ENCODE assay signal across 20 cellular contexts in the genomic region with DNA sequence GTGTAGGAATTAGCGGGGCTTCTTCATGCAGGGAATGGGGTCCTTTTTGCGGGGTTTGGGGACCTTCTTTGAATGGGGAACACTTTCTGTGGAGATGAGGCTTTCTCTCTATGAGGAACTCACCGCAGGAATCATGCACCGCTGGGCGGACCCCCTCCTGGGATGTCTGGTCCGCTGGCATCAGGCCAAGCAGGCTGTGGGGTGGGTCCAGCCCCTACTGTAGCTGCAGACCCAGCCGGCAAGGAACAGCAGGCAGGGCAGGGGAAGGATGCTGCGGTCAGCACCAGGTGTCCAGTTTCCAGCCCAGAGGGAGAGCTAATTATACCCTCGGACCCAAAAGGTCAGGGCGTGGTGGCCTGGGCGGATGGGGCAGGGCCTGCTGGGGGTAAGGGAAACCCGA. TPM values are rescaled to one million over a fixed set of nuclear protein-coding genes. Genes with fewer than 3 reads are reported as not detected.
A peak's percentile ranks its signal among the peaks of the same experiment; 100 is the strongest.
DNase-seq lines count a peak whose midpoint lies in the region; ATAC-seq and TF ChIP-seq lines count a peak whose summit lies in the region.
"Had no signal": no experiment of that assay in that cellular context is flagged by ENCODE, and none has a peak within 500 bp of the region (broad histone marks: within the 10 kb centered on the region; RNA-seq: fewer than 3 reads in every experiment).

No MANE protein-coding gene starts in this region.

- H3K27me3 ChIP-seq in PC-9 (ENCODE audit: insufficient read depth, low read depth), result peaks cover 84% of the 10 kb centered on the region

- H3K27me3 Mint-ChIP-seq in natural killer cell (ENCODE audit: low read depth in 2 of 2) (peaks cover 13 to 20% of the 10 kb centered on the region in 2 donors), type B pancreatic cell (peaks cover 52% of the 10 kb centered on the region)
- peaks cover 16 to 30% of the 10 kb centered on the region in 2 donors for H3K27me3 Mint-ChIP-seq in natural killer cell treated with Interleukin-12 subunit alpha and Interleukin-12 subunit beta and Interleukin-15 and Interleukin-18, amount 100 ng/mL, for 72 hours

- POLR2A ChIA-PET in PC-9 (lab: Charles Lee; ENCODE audit: unreplicated experiment), result interaction anchor here (0.6 kb wide), 1 partner anchor 32 kb away, joined by 3 read pairs; no protein-coding TSS in a partner anchor

- no peaks in the 10 kb centered on the region for H3K9me3 Mint-ChIP-seq in natural killer cell
- no peaks in the 10 kb centered on the region for H3K9me3 Mint-ChIP-seq in natural killer cell treated with Interleukin-12 subunit alpha and Interleukin-12 subunit beta and Interleukin-15 and Interleukin-18, amount 100 ng/mL, for 72 hours
- no peaks in the 10 kb centered on the region for H3K9me3 Mint-ChIP-seq in type B pancreatic cell
- H3K9me3 Mint-ChIP-seq: T-helper 2 cell treated with Interferon-gamma antibody and Interleukin-4, amounts not matched to agents 5 μg/mL and 100 μg/mL, for 36 hours had no signal

- no TSS peak for BruUV-seq in PC-9 (replicated peaks; lab: Mats Ljungman, UMichigan)

- H3K4me3 Mint-ChIP-seq in natural killer cell (peak overlapping the region; percentile 47), type B pancreatic cell (peak overlapping the region; percentile 73)
- no peak overlapping the region for H3K4me3 Mint-ChIP-seq in natural killer cell treated with Interleukin-12 subunit alpha and Interleukin-12 subunit beta and Interleukin-15 and Interleukin-18, amount 100 ng/mL, for 72 hours
- H3K4me3 Mint-ChIP-seq: activated naive CD8-positive, alpha-beta T cell; T-helper 2 cell treated with Interferon-gamma antibody and Interleukin-4, amounts not matched to agents 5 μg/mL and 100 μg/mL, for 36 hours had no signal

- H3K9me2 ChIP-seq in PC-9 (ENCODE audit: insufficient read depth), result no peaks in the 10 kb centered on the region

- H3K79me2 ChIP-seq in PC-9 (ENCODE audit: low read depth), result no peaks in the 10 kb centered on the region

- H3K36me3 ChIP-seq in PC-9 (ENCODE audit: low read depth), result no peaks in the 10 kb centered on the region
- H3K36me3 ChIP-seq: left lung, sigmoid colon had no signal

- H3K27ac Mint-ChIP-seq in natural killer cell (no peak overlapping the region), type B pancreatic cell (peak overlapping the region; percentile 62)
- no peak overlapping the region for H3K27ac Mint-ChIP-seq in natural killer cell treated with Interleukin-12 subunit alpha and Interleukin-12 subunit beta and Interleukin-15 and Interleukin-18, amount 100 ng/mL, for 72 hours
- H3K27ac Mint-ChIP-seq: activated naive CD8-positive, alpha-beta T cell; T-helper 2 cell treated with Interferon-gamma antibody and Interleukin-4, amounts not matched to agents 5 μg/mL and 100 μg/mL, for 36 hours had no signal

- CTCF ChIA-PET in PC-9 (lab: Charles Lee), result no interaction called here

- no peaks in the 10 kb centered on the region for H4K20me1 ChIP-seq in PC-9 (ENCODE audit: insufficient read depth)

- H3K36me3 Mint-ChIP-seq in natural killer cell (no peaks in the 10 kb centered on the region), type B pancreatic cell (no peaks in the 10 kb centered on the region)
- no peaks in the 10 kb centered on the region for H3K36me3 Mint-ChIP-seq in natural killer cell treated with Interleukin-12 subunit alpha and Interleukin-12 subunit beta and Interleukin-15 and Interleukin-18, amount 100 ng/mL, for 72 hours
- H3K36me3 Mint-ChIP-seq: activated naive CD8-positive, alpha-beta T cell had no signal

- ATAC-seq in natural killer cell, result no peak
- ATAC-seq in natural killer cell treated with Interleukin-12 subunit alpha and Interleukin-12 subunit beta and Interleukin-15 and Interleukin-18, amount 100 ng/mL, for 72 hours, result no peak
- no peak for ATAC-seq in HG03460 (IDR thresholded peaks at IDR 0.05; ENCODE audit: unreplicated experiment)
- ATAC-seq in GM21423 (IDR thresholded peaks at IDR 0.05; ENCODE audit: unreplicated experiment), result no peak
- ATAC-seq in GM21825 (IDR thresholded peaks at IDR 0.05; ENCODE audit: unreplicated experiment), result no peak
- ATAC-seq: left lung, Right ventricle myocardium inferior had no signal

- H3F3A ChIP-seq in PC-9 (ENCODE audit: insufficient read depth, low read depth), result peaks cover 4% of the 10 kb centered on the region; the same call in 1 of the 2 replicates

- peak overlapping the region; percentile 25; the same call in 1 of the 2 replicates for H3K4me2 ChIP-seq in PC-9

- DNase-seq in natural killer cell (no peak), PC-9 (peak in 1 of 2 experiments; percentile 12), left kidney (ENCODE audit: low read depth, low spot score) (peak; percentile 79), type B pancreatic cell (ENCODE audit: extremely low spot score, unreplicated experiment) (no peak)
- no peak for DNase-seq in natural killer cell treated with Interleukin-12 subunit alpha and Interleukin-12 subunit beta and Interleukin-15 and Interleukin-18, amount 100 ng/mL, for 72 hours (ENCODE audit: low spot score)
- DNase-seq: activated CD4-positive, alpha-beta T cell treated with anti-CD3 and anti-CD28 coated beads for 48 hours; effector CD8-positive, alpha-beta T cell; NCI-H1092; sigmoid colon; stimulated activated CD4-positive, alpha-beta T cell treated with anti-CD3 and anti-CD28 coated beads, Interleukin-4, amount 100 ng/mL, for 4 hours; trophoblast cell had no signal

- no peak overlapping the region for H2AFZ ChIP-seq in PC-9

- TF ChIP-seq CTCF in natural killer cell (IDR thresholded peaks at IDR 0.05) (no peak), PC-9 (conservative IDR thresholded peaks at IDR 0.05) (no peak), type B pancreatic cell (conservative IDR thresholded peaks at IDR 0.05) (no peak)

- H3K9me3 ChIP-seq in PC-9 (ENCODE audit: insufficient read depth, low read depth), result no peaks in the 10 kb centered on the region
- H3K9me3 ChIP-seq: left lung, sigmoid colon had no signal

- H3K27ac ChIP-seq in PC-9, result no peak overlapping the region
- H3K27ac ChIP-seq: left lung, sigmoid colon had no signal

- intact Hi-C loops in natural killer cell (cut with micrococcal nuclease), result no loop called here
- intact Hi-C loops in PC-9 (cut with micrococcal nuclease; ENCODE audit: unreplicated experiment), result no loop called here

- no peak overlapping the region for H3K4me3 ChIP-seq in PC-9
- H3K4me3 ChIP-seq: left lung, sigmoid colon had no signal

- peaks cover 9 to 22% of the 10 kb centered on the region in 2 donors for H3K4me1 Mint-ChIP-seq in natural killer cell
- peaks cover 9 to 15% of the 10 kb centered on the region in 2 donors for H3K4me1 Mint-ChIP-seq in natural killer cell treated with Interleukin-12 subunit alpha and Interleukin-12 subunit beta and Interleukin-15 and Interleukin-18, amount 100 ng/mL, for 72 hours (ENCODE audit: low read depth in 2 of 2)
- peaks cover 20% of the 10 kb centered on the region for H3K4me1 Mint-ChIP-seq in type B pancreatic cell (ENCODE audit: unreplicated experiment)

- peaks cover 11% of the 10 kb centered on the region for H3K4me1 ChIP-seq in PC-9 (replicated peaks; ENCODE audit: insufficient read depth)

RNA-seq across cellular contexts. Expression of gene MYBPC2, which starts 1.8 kb away (rescaled TPM):
- total RNA-seq in natural killer cell, result under 1 TPM in 2 of 3 donors, not detected in 1; 0.09 to 0.15 TPM
- under 1 TPM in 1 of 2 donors, not detected in 1; 0.50 TPM for total RNA-seq in natural killer cell treated with Interleukin-12 subunit alpha and Interleukin-12 subunit beta and Interleukin-15 and Interleukin-18, amount 100 ng/mL, for 72 hours
- total RNA-seq in PC-9 (2021), result not detected in 2 replicates
- 0.12 TPM in 1 of 2 replicates, not detected in the other for total RNA-seq in type B pancreatic cell (ENCODE audit: low replicate concordance)
- total RNA-seq: bronchial epithelial cell, H4, sigmoid colon had no signal

RNA-seq across cellular contexts. Expression of gene SPIB, which starts 15.8 kb away (rescaled TPM):
- 1 to 10 TPM in 1 of 3 donors, under 1 TPM in 2; 0.77 to 2.8 (median 0.78) TPM for total RNA-seq in natural killer cell
- 1 to 10 TPM in 1 of 2 donors, under 1 TPM in 1; 0.38 to 4.2 TPM for total RNA-seq in natural killer cell treated with Interleukin-12 subunit alpha and Interleukin-12 subunit beta and Interleukin-15 and Interleukin-18, amount 100 ng/mL, for 72 hours
- 0.83 TPM in 1 of 2 replicates, not detected in the other for total RNA-seq in PC-9 (2021)
- total RNA-seq in type B pancreatic cell (ENCODE audit: low replicate concordance), result 2.6 and 3.0 TPM in 2 replicates
- total RNA-seq: bronchial epithelial cell, Right ventricle myocardium inferior had no signal

RNA-seq across cellular contexts. Expression of gene EMC10, which starts 41.8 kb away (rescaled TPM):
- total RNA-seq in natural killer cell (10 to 100 TPM; 79.5 to 85.1 (median 80.1) TPM), PC-9 (2021) (118 and 121 TPM in 2 replicates), type B pancreatic cell (ENCODE audit: low replicate concordance) (137 and 152 TPM in 2 replicates)
- 100 to 1,000 TPM in 1 of 2 donors, 10 to 100 TPM in 1; 84.1 to 106 TPM for total RNA-seq in natural killer cell treated with Interleukin-12 subunit alpha and Interleukin-12 subunit beta and Interleukin-15 and Interleukin-18, amount 100 ng/mL, for 72 hours

RNA-seq across cellular contexts. Expression of gene GARIN5A, which starts 42.1 kb away (rescaled TPM):
- total RNA-seq in natural killer cell (under 1 TPM in 1 of 3 donors, not detected in 2; 0.59 TPM), PC-9 (2021) (3.7 and 7.3 TPM in 2 replicates), type B pancreatic cell (ENCODE audit: low replicate concordance) (1.9 and 5.2 TPM in 2 replicates)
- 1 to 10 TPM in 1 of 2 donors, not detected in 1; 1.1 TPM for total RNA-seq in natural killer cell treated with Interleukin-12 subunit alpha and Interleukin-12 subunit beta and Interleukin-15 and Interleukin-18, amount 100 ng/mL, for 72 hours

RNA-seq across cellular contexts. Expression of gene POLD1, which starts 50.4 kb away (rescaled TPM):
- 10 to 100 TPM; 26.1 to 32.0 (median 30.2) TPM for total RNA-seq in natural killer cell
- total RNA-seq in natural killer cell treated with Interleukin-12 subunit alpha and Interleukin-12 subunit beta and Interleukin-15 and Interleukin-18, amount 100 ng/mL, for 72 hours, result 100 to 1,000 TPM in 1 of 2 donors, 10 to 100 TPM in 1; 80.0 to 246 TPM
- 91.2 and 101 TPM in 2 replicates for total RNA-seq in PC-9 (2021)
- 43.6 and 91.8 TPM in 2 replicates for total RNA-seq in type B pancreatic cell (ENCODE audit: low replicate concordance)
